Comparison of ENCODE assay signal across 8 cellular contexts in genomic region chr16:1474047-1474446, GRCh38. TPM values are rescaled to one million over a fixed set of nuclear protein-coding genes. Genes with fewer than 3 reads are reported as not detected.
DNase-seq lines count a peak whose midpoint lies in the region; ATAC-seq lines count a peak whose summit lies in the region.

No MANE protein-coding gene starts in this region.

- peak overlapping the region; percentile 69 for H3K4me3 Mint-ChIP-seq in activated CD4-positive, alpha-beta memory T cell treated with anti-CD3 and anti-CD28 coated beads for 36 hours
- peak overlapping the region; percentile 70 for H3K4me3 Mint-ChIP-seq in stimulated activated effector memory CD8-positive, alpha-beta T cell treated with anti-CD3 and anti-CD28 coated beads, Interleukin-12 subunit alpha, Interleukin-12 subunit beta, amount 100 ng/mL, for 72 hours

- POLR2A ChIA-PET in activated CD4-positive, alpha-beta memory T cell treated with anti-CD3 and anti-CD28 coated beads for 36 hours (lab: Charles Lee), result no interaction called here

- peak overlapping the region; percentile 62 for H3K4me3 ChIP-seq in iPS-11a (ENCODE audit: low read depth, low read length)

- H3K27me3 Mint-ChIP-seq in activated CD4-positive, alpha-beta memory T cell treated with anti-CD3 and anti-CD28 coated beads for 36 hours, result no peaks in the 10 kb centered on the region

- H3K36me3 Mint-ChIP-seq in activated CD4-positive, alpha-beta memory T cell treated with anti-CD3 and anti-CD28 coated beads for 36 hours, result peaks cover 1% of the 10 kb centered on the region
- no peaks in the 10 kb centered on the region for H3K36me3 Mint-ChIP-seq in stimulated activated effector memory CD8-positive, alpha-beta T cell treated with anti-CD3 and anti-CD28 coated beads, Interleukin-12 subunit alpha, Interleukin-12 subunit beta, amount 100 ng/mL, for 72 hours

- intact Hi-C loops in activated CD4-positive, alpha-beta memory T cell treated with anti-CD3 and anti-CD28 coated beads for 36 hours (cut with micrococcal nuclease), result no loop called here

- CTCF ChIA-PET in activated CD4-positive, alpha-beta memory T cell treated with anti-CD3 and anti-CD28 coated beads for 36 hours (lab: Charles Lee), result no interaction called here

- peak; percentile 48 for DNase-seq in DMS 273 (lab: John Stamatoyannopoulos, UW; ENCODE audit: unreplicated experiment)
- no peak for DNase-seq in DMS 273 treated with DMSO at 0.1 percent for 48 hours (lab: John Stamatoyannopoulos, UW)
- DNase-seq in activated CD4-positive, alpha-beta memory T cell treated with anti-CD3 and anti-CD28 coated beads for 36 hours, result no peak
- no peak for DNase-seq in stimulated activated effector memory CD8-positive, alpha-beta T cell treated with anti-CD3 and anti-CD28 coated beads, Interleukin-12 subunit alpha, Interleukin-12 subunit beta, amount 100 ng/mL, for 72 hours (ENCODE audit: low spot score in 2 of 2)
- DNase-seq in NCI-H2029 (lab: John Stamatoyannopoulos, UW), result no peak
- no peak for DNase-seq in NCI-H774 (lab: John Stamatoyannopoulos, UW)

- ATAC-seq in stimulated activated effector memory CD8-positive, alpha-beta T cell treated with anti-CD3 and anti-CD28 coated beads, Interleukin-12 subunit alpha, Interleukin-12 subunit beta, amount 100 ng/mL, for 72 hours, result no peak
- no peak for ATAC-seq in GM18868 (IDR thresholded peaks at IDR 0.05; ENCODE audit: unreplicated experiment)

- no peaks in the 10 kb centered on the region for H3K9me3 Mint-ChIP-seq in activated CD4-positive, alpha-beta memory T cell treated with anti-CD3 and anti-CD28 coated beads for 36 hours
- H3K9me3 Mint-ChIP-seq in stimulated activated effector memory CD8-positive, alpha-beta T cell treated with anti-CD3 and anti-CD28 coated beads, Interleukin-12 subunit alpha, Interleukin-12 subunit beta, amount 100 ng/mL, for 72 hours, result no peaks in the 10 kb centered on the region

- H3K4me1 Mint-ChIP-seq in activated CD4-positive, alpha-beta memory T cell treated with anti-CD3 and anti-CD28 coated beads for 36 hours (ENCODE audit: low read depth), result peaks cover 34% of the 10 kb centered on the region
- H3K4me1 Mint-ChIP-seq in stimulated activated effector memory CD8-positive, alpha-beta T cell treated with anti-CD3 and anti-CD28 coated beads, Interleukin-12 subunit alpha, Interleukin-12 subunit beta, amount 100 ng/mL, for 72 hours, result peaks cover 37% of the 10 kb centered on the region

- H3K27ac Mint-ChIP-seq in activated CD4-positive, alpha-beta memory T cell treated with anti-CD3 and anti-CD28 coated beads for 36 hours, result no peak overlapping the region
- peak overlapping the region; percentile 45 for H3K27ac Mint-ChIP-seq in stimulated activated effector memory CD8-positive, alpha-beta T cell treated with anti-CD3 and anti-CD28 coated beads, Interleukin-12 subunit alpha, Interleukin-12 subunit beta, amount 100 ng/mL, for 72 hours

RNA-seq across cellular contexts. Expression of gene CLCN7, which starts 0.8 kb away (rescaled TPM):
- total RNA-seq in activated CD4-positive, alpha-beta memory T cell treated with anti-CD3 and anti-CD28 coated beads for 36 hours, result 10 to 100 TPM; 27.1 to 33.6 TPM

RNA-seq across cellular contexts. Expression of gene PTX4, which starts 14.7 kb away (rescaled TPM):
- not detected for total RNA-seq in activated CD4-positive, alpha-beta memory T cell treated with anti-CD3 and anti-CD28 coated beads for 36 hours

RNA-seq across cellular contexts. Expression of gene TELO2, which starts 19.1 kb away (rescaled TPM):
- 10 to 100 TPM; 62.6 to 63.2 TPM for total RNA-seq in activated CD4-positive, alpha-beta memory T cell treated with anti-CD3 and anti-CD28 coated beads for 36 hours

RNA-seq across cellular contexts. Expression of gene CCDC154, which starts 29.7 kb away (rescaled TPM):
- total RNA-seq in activated CD4-positive, alpha-beta memory T cell treated with anti-CD3 and anti-CD28 coated beads for 36 hours, result 1 to 10 TPM; 1.5 to 3.0 TPM

RNA-seq across cellular contexts. Expression of gene PERCC1, which starts 43.2 kb away (rescaled TPM):
- total RNA-seq in activated CD4-positive, alpha-beta memory T cell treated with anti-CD3 and anti-CD28 coated beads for 36 hours, result not detected
